In genomic region chr13:98564204-98564603, GRCh38 we compare ENCODE assay signal across 10 cellular contexts. TPM values are rescaled to one million over a fixed set of nuclear protein-coding genes. Genes with fewer than 3 reads are reported as not detected.
DNase-seq lines count a peak whose midpoint lies in the region; ATAC-seq and TF ChIP-seq lines count a peak whose summit lies in the region.
"Had no signal": no experiment of that assay in that cellular context is flagged by ENCODE, and none has a peak within 500 bp of the region (broad histone marks: within the 10 kb centered on the region; RNA-seq: fewer than 3 reads in every experiment).

No MANE protein-coding gene starts in this region.

- H3K4me1 Mint-ChIP-seq in activated naive CD4-positive, alpha-beta T cell treated with anti-CD3 and anti-CD28 coated beads for 36 hours (ENCODE audit: low read depth): peaks cover 91% of the 10 kb centered on the region
- peaks cover 91 to 94% (median 93%) of the 10 kb centered on the region in 3 donors for H3K4me1 Mint-ChIP-seq in T-cell

- H3K4me3 Mint-ChIP-seq in activated naive CD4-positive, alpha-beta T cell treated with anti-CD3 and anti-CD28 coated beads for 36 hours: peak overlapping the region; percentile 81
- peak overlapping the region; percentile 86 to 93 (median 86) for H3K4me3 Mint-ChIP-seq in T-cell

- intact Hi-C loops in activated naive CD4-positive, alpha-beta T cell treated with anti-CD3 and anti-CD28 coated beads for 36 hours (cut with micrococcal nuclease): loop anchor here (1.0 to 2.0 kb wide), 3 partner anchors 9 to 55 kb away; no protein-coding TSS in a partner anchor
- intact Hi-C loops in stomach (cut with DNase I; ENCODE audit: low total_unique reads): no loop called here

- ATAC-seq in T-cell (replicated peaks in 1 of 4): peak in 2 of 4 experiments; percentile 16 to 23
- no peak for ATAC-seq in HG02571 (IDR thresholded peaks at IDR 0.05; ENCODE audit: unreplicated experiment)

- no peak for TF ChIP-seq EP300 in stomach (IDR thresholded peaks at IDR 0.05)

- H3K36me3 ChIP-seq in stomach: peaks cover 0 to 3% (median 0%) of the 10 kb centered on the region in 4 donors

- TF ChIP-seq CTCF in stomach (IDR thresholded peaks at IDR 0.05): no peak

- peaks cover 32 to 100% (median 74%) of the 10 kb centered on the region in 4 donors for H3K4me1 ChIP-seq in stomach

- H3K27ac Mint-ChIP-seq in activated naive CD4-positive, alpha-beta T cell treated with anti-CD3 and anti-CD28 coated beads for 36 hours: peak overlapping the region; percentile 78
- H3K27ac Mint-ChIP-seq in T-cell: peak overlapping the region; percentile 97 to 98

- H3K27ac ChIP-seq in epithelial cell of prostate (peak overlapping the region; percentile 2), stomach (peak overlapping the region in 3 of 5 donors; percentile 47 to 87 (median 80))

- 79 to 86% (median 84%) methylated on average over 9 of the region's 9 CpGs for WGBS in stomach, 5 donors

- peaks cover 15% of the 10 kb centered on the region for H3K36me3 Mint-ChIP-seq in activated naive CD4-positive, alpha-beta T cell treated with anti-CD3 and anti-CD28 coated beads for 36 hours (ENCODE audit: low read depth)
- peaks cover 12% of the 10 kb centered on the region for H3K36me3 Mint-ChIP-seq in T-cell

- CTCF ChIA-PET in activated naive CD4-positive, alpha-beta T cell treated with anti-CD3 and anti-CD28 coated beads for 36 hours (lab: Charles Lee): interaction anchor here (0.7 to 2.0 kb wide), 10 partner anchors 12 to 88 kb away, joined by 3 to 10 read pairs (median 4); no protein-coding TSS in a partner anchor
- CTCF ChIA-PET in T-cell (lab: Charles Lee): interaction anchor here in 1 of 2 donors (0.5 kb wide), 1 partner anchor 24 kb away, joined by 5 read pairs; no protein-coding TSS in a partner anchor

- DNase-seq in activated naive CD4-positive, alpha-beta T cell treated with anti-CD3 and anti-CD28 coated beads for 36 hours: peak; percentile 43
- DNase-seq in activated naive CD4-positive, alpha-beta T cell treated with anti-CD3 and anti-CD28 coated beads, Interleukin-2, amount 50 U/mL, for 16 hours: no peak
- DNase-seq in T-cell (no peak), epithelial cell of prostate (ENCODE audit: low read depth, low spot score) (no peak), stomach (no peak), kidney tubule cell (ENCODE audit: low spot score) (no peak), middle frontal gyrus (ENCODE audit: extremely low spot score, low spot score) (no peak)
- DNase-seq: mesendoderm, NCI-H524 had no signal

- H3K27me3 ChIP-seq in stomach: no peaks in the 10 kb centered on the region

- no peaks in the 10 kb centered on the region for H3K9me3 Mint-ChIP-seq in activated naive CD4-positive, alpha-beta T cell treated with anti-CD3 and anti-CD28 coated beads for 36 hours
- no peaks in the 10 kb centered on the region for H3K9me3 Mint-ChIP-seq in T-cell

- no peaks in the 10 kb centered on the region for H3K9me3 ChIP-seq in stomach

- TF ChIP-seq POLR2A in stomach (IDR thresholded peaks at IDR 0.05): no peak

- H3K4me3 ChIP-seq in stomach: no peak overlapping the region

- H3K27me3 Mint-ChIP-seq in activated naive CD4-positive, alpha-beta T cell treated with anti-CD3 and anti-CD28 coated beads for 36 hours (ENCODE audit: low read depth): no peaks in the 10 kb centered on the region
- no peaks in the 10 kb centered on the region for H3K27me3 Mint-ChIP-seq in T-cell

- POLR2A ChIA-PET in T-cell (lab: Charles Lee): interaction anchor here (0.5 to 1.3 kb wide), 3 partner anchors 9 to 505 kb away, joined by 3 to 4 read pairs (median 3); no protein-coding TSS in a partner anchor

RNA-seq across cellular contexts. Expression of gene STK24, which starts 12.7 kb away (rescaled TPM):
- 10 to 100 TPM; 95.5 to 96.7 TPM for total RNA-seq in activated naive CD4-positive, alpha-beta T cell treated with anti-CD3 and anti-CD28 coated beads for 36 hours
- 100 to 1,000 TPM in 4 of 5 donors, 10 to 100 TPM in 1; 92.1 to 143 (median 113) TPM for total RNA-seq in T-cell
- total RNA-seq in stomach: 100 to 1,000 TPM in 1 of 5 donors, 10 to 100 TPM in 4; 33.0 to 104 (median 58.9) TPM
- polyA plus RNA-seq in stomach: 100 to 1,000 TPM in 1 of 3 donors, 10 to 100 TPM in 2; 59.2 to 139 (median 59.8) TPM
